Comparison of ENCODE assay signal across 26 cellular contexts in genomic region chr13:98108330-98108729, GRCh38. TPM values are rescaled to one million over a fixed set of nuclear protein-coding genes. Genes with fewer than 3 reads are reported as not detected.
DNase-seq lines count a peak whose midpoint lies in the region; ATAC-seq, FAIRE-seq and TF ChIP-seq lines count a peak whose summit lies in the region.
"Had no signal": no experiment of that assay in that cellular context is flagged by ENCODE, and none has a peak within 500 bp of the region (broad histone marks: within the 10 kb centered on the region; RNA-seq: fewer than 3 reads in every experiment).

No MANE protein-coding gene starts in this region.

- FAIRE-seq in H54 (lab: Jason Lieb, UNC): no peak
- FAIRE-seq: A204.1, GM18507 had no signal

- TF ChIP-seq CTCF in fibroblast of the aortic adventitia (IDR thresholded peaks at IDR 0.05; ENCODE audit: insufficient read depth, low read length) (no peak), heart right ventricle (IDR thresholded peaks at IDR 0.05) (no peak), progenitor cell of endocrine pancreas (IDR thresholded peaks at IDR 0.05; ENCODE audit: unreplicated experiment) (no peak)

- H3K4me3 ChIP-seq in fibroblast of the aortic adventitia (ENCODE audit: low read depth, low read length) (no peak overlapping the region), heart right ventricle (no peak overlapping the region)
- H3K4me3 ChIP-seq: GM23338, HAP-1 had no signal

- no peaks in the 10 kb centered on the region for H3K36me3 Mint-ChIP-seq in progenitor cell of endocrine pancreas (ENCODE audit: insufficient read depth)
- H3K36me3 Mint-ChIP-seq: CD14-positive monocyte; CD8-positive, alpha-beta memory T cell had no signal

- TF ChIP-seq POLR2A in H54 (IDR thresholded peaks at IDR 0.05; ENCODE audit: low read depth, low read length): no peak

- WGBS in heart right ventricle, 2 donors: 60 to 68% methylated on average over 3 of the region's 3 CpGs

- H3K4me1 Mint-ChIP-seq in progenitor cell of endocrine pancreas (ENCODE audit: low read depth): peaks cover 6% of the 10 kb centered on the region
- H3K4me1 Mint-ChIP-seq: CD14-positive monocyte; CD8-positive, alpha-beta memory T cell had no signal

- DNase-seq in A172 (ENCODE audit: low spot score) (peak; percentile 28), AG20443 (ENCODE audit: low spot score) (peak; percentile 52), NCI-H226 (peak; percentile 13), fibroblast of the aortic adventitia (ENCODE audit: low read depth) (peak; percentile 22), H54 (ENCODE audit: insufficient read length, low spot score) (no peak), heart right ventricle (no peak), progenitor cell of endocrine pancreas (ENCODE audit: low spot score, unreplicated experiment) (no peak)
- DNase-seq: BE2C; CD8-positive, alpha-beta memory T cell; DMS79 treated with DMSO at 0.1 percent for 48 hours; HFFc6; Karpas-422; NCI-H1092; NCI-H1436; NCI-H187 treated with DMSO at 0.1 percent for 48 hours; NCI-H2107; NCI-H446; NCI-H524 treated with DMSO at 0.1 percent for 48 hours; NCI-H774 had no signal

- H3K9me3 ChIP-seq in heart right ventricle: peaks cover 0 to 2% (median 0%) of the 10 kb centered on the region in 11 donors
- H3K9me3 ChIP-seq: BE2C, HAP-1 had no signal

- H3K27me3 ChIP-seq in heart right ventricle: no peaks in the 10 kb centered on the region
- H3K27me3 ChIP-seq: BE2C had no signal

- peaks cover 3% of the 10 kb centered on the region for H3K9me3 Mint-ChIP-seq in progenitor cell of endocrine pancreas (ENCODE audit: low read depth)
- H3K9me3 Mint-ChIP-seq: HFFc6 had no signal

- intact Hi-C loops in heart right ventricle (cut with DNase I): no loop called here

- no peaks in the 10 kb centered on the region for H3K27me3 Mint-ChIP-seq in progenitor cell of endocrine pancreas

- no peak for ATAC-seq in GM19467 (IDR thresholded peaks at IDR 0.05; ENCODE audit: unreplicated experiment)
- no peak for ATAC-seq in heart right ventricle
- ATAC-seq: GM23338 had no signal

- peaks cover 0 to 5% (median 0%) of the 10 kb centered on the region in 9 donors for H3K4me1 ChIP-seq in heart right ventricle
- H3K4me1 ChIP-seq: HAP-1 had no signal

- no peak overlapping the region for H3K27ac Mint-ChIP-seq in progenitor cell of endocrine pancreas
- H3K27ac Mint-ChIP-seq: GM23338, HFFc6 had no signal

- H3K4me3 Mint-ChIP-seq in progenitor cell of endocrine pancreas (ENCODE audit: low read depth): no peak overlapping the region
- H3K4me3 Mint-ChIP-seq: CD14-positive monocyte; CD8-positive, alpha-beta memory T cell; GM23338; HFFc6 had no signal

- no peaks in the 10 kb centered on the region for H3K36me3 ChIP-seq in heart right ventricle
- H3K36me3 ChIP-seq: BE2C, HAP-1 had no signal

- no peak overlapping the region for H3K27ac ChIP-seq in heart right ventricle
- H3K27ac ChIP-seq: HL-60 had no signal

RNA-seq across cellular contexts. Expression of gene FARP1, which starts 34.6 kb away (rescaled TPM):
- 16.4 and 18.2 TPM in 2 replicates for total RNA-seq in A172 (2014; rRNA removed; shearing (Covaris generic))
- total RNA-seq in fibroblast of the aortic adventitia (ENCODE audit: low replicate concordance) (16.2 and 20.3 TPM in 2 replicates), heart right ventricle (10 to 100 TPM; 13.4 to 72.9 (median 24.7) TPM), progenitor cell of endocrine pancreas (266 and 278 TPM in 2 replicates)
- 10 to 100 TPM in 1 of 2 donors, 1 to 10 TPM in 1; 6.9 to 10.7 TPM for polyA plus RNA-seq in heart right ventricle

Comparison
In these comparisons a context has a peak if more than half of its experiments do, and no peak if none do; other contexts are left out.
1. DNase-seq: peak in A172 (single experiment), AG20443 (single experiment), NCI-H226 (single experiment) and fibroblast of the aortic adventitia (single experiment); none in H54 (single experiment), heart right ventricle (0 of 2) and progenitor cell of endocrine pancreas (single experiment).